Comparison of ENCODE assay signal across 16 cellular contexts in genomic region chrX:129779086-129779672, GRCh38. TPM values are rescaled to one million over a fixed set of nuclear protein-coding genes. Genes with fewer than 3 reads are reported as not detected.
DNase-seq lines count a peak whose midpoint lies in the region; ATAC-seq and TF ChIP-seq lines count a peak whose summit lies in the region.
"Had no signal": no experiment of that assay in that cellular context is flagged by ENCODE, and none has a peak within 500 bp of the region (broad histone marks: within the 10 kb centered on the region; RNA-seq: fewer than 3 reads in every experiment).

No MANE protein-coding gene starts in this region.

- no peaks in the 10 kb centered on the region for H3K9me3 Mint-ChIP-seq in activated naive CD8-positive, alpha-beta T cell treated with anti-CD3 and anti-CD28 coated beads, Interleukin-2, amount 10 ng/mL, durations not matched to agents 7 days and 5 days

- H3K27me3 ChIP-seq in DND-41 (ENCODE audit: insufficient read depth, low read length, poor library complexity) = no peaks in the 10 kb centered on the region
- no peaks in the 10 kb centered on the region for H3K27me3 ChIP-seq in neutrophil
- H3K27me3 ChIP-seq: left lung, tibial artery had no signal

- in situ Hi-C loops in ACHN (cut with HindIII; ENCODE audit: low pct_ligation_motif_present, low pct_unique_long_range_greater_than_20kb, low sequenced_read_pairs) = no loop called here

- DNase-seq in DND-41 (no peak), sciatic nerve (ENCODE audit: low spot score) (no peak), retina (no peak), ACHN (no peak)
- DNase-seq in Jurkat, Clone E6-1 (ENCODE audit: low read depth, low spot score) = no peak
- DNase-seq in activated naive CD8-positive, alpha-beta T cell treated with anti-CD3 and anti-CD28 coated beads, Interleukin-2, amount 10 ng/mL, durations not matched to agents 7 days and 5 days = no peak
- DNase-seq: Calu3, erythroblast, NCI-H1694 treated with DMSO at 0.1 percent for 48 hours, NCI-H524 treated with DMSO at 0.1 percent for 48 hours had no signal

- no peaks in the 10 kb centered on the region for H3K9me3 ChIP-seq in DND-41 (ENCODE audit: insufficient read depth, low read length, severe bottlenecking)
- no peaks in the 10 kb centered on the region for H3K9me3 ChIP-seq in neutrophil
- H3K9me3 ChIP-seq: left lung, tibial artery had no signal

- H3K4me1 ChIP-seq in DND-41 (ENCODE audit: insufficient read depth, low read length) = peaks cover 76% of the 10 kb centered on the region
- peaks cover 81 to 82% of the 10 kb centered on the region in 2 experiments for H3K4me1 ChIP-seq in neutrophil (ENCODE audit: control insufficient read depth in 1 of 2, insufficient read depth in 1 of 2, low read depth in 1 of 2, low read length in 1 of 2)
- H3K4me1 ChIP-seq: tibial artery had no signal

- H3K27ac Mint-ChIP-seq in activated naive CD8-positive, alpha-beta T cell treated with anti-CD3 and anti-CD28 coated beads, Interleukin-2, amount 10 ng/mL, durations not matched to agents 7 days and 5 days = peak overlapping the region; percentile 94

- H3K36me3 Mint-ChIP-seq in activated naive CD8-positive, alpha-beta T cell treated with anti-CD3 and anti-CD28 coated beads, Interleukin-2, amount 10 ng/mL, durations not matched to agents 7 days and 5 days = peaks cover 36% of the 10 kb centered on the region

- H2AFZ ChIP-seq in DND-41 (ENCODE audit: low read depth, low read length) = no peak overlapping the region

- peak overlapping the region; percentile 89 for H3K4me3 Mint-ChIP-seq in activated naive CD8-positive, alpha-beta T cell treated with anti-CD3 and anti-CD28 coated beads, Interleukin-2, amount 10 ng/mL, durations not matched to agents 7 days and 5 days

- peak overlapping the region; percentile 65 to 87; a peak in 3 of 4 replicates for H3K4me3 ChIP-seq in DND-41 (ENCODE audit: low read depth in 1 of 2, low read length in 2 of 2)
- peak overlapping the region; percentile 82 for H3K4me3 ChIP-seq in Jurkat, Clone E6-1 (ENCODE audit: low read length)
- peak overlapping the region; percentile 71 to 93 for H3K4me3 ChIP-seq in neutrophil (ENCODE audit: low read depth in 1 of 2, low read length in 1 of 2)
- H3K4me3 ChIP-seq: smooth muscle cell had no signal

- TF ChIP-seq CTCF in DND-41 (IDR thresholded peaks at IDR 0.05; ENCODE audit: borderline replicate concordance, extremely low read depth, low read length, poor library complexity, severe bottlenecking) = no peak
- no peak for TF ChIP-seq CTCF in neutrophil (IDR thresholded peaks at IDR 0.05)

- ATAC-seq in DND-41 (ENCODE audit: insufficient read depth, low read depth) = no peak
- no peak for ATAC-seq in activated naive CD8-positive, alpha-beta T cell treated with anti-CD3 and anti-CD28 coated beads, Interleukin-2, amount 10 ng/mL, durations not matched to agents 7 days and 5 days (ENCODE audit: low read depth)
- no peak for ATAC-seq in sciatic nerve
- no peak for ATAC-seq in GM18873 (IDR thresholded peaks at IDR 0.05; ENCODE audit: low FRiP score, unreplicated experiment)

- H3K27ac ChIP-seq in DND-41 (ENCODE audit: low read length) (peak overlapping the region; percentile 99), neutrophil (peak overlapping the region; percentile 99)
- H3K27ac ChIP-seq: tibial artery, VCaP had no signal

- POLR2A ChIA-PET in activated naive CD8-positive, alpha-beta T cell treated with anti-CD3 and anti-CD28 coated beads, Interleukin-2, amount 10 ng/mL, durations not matched to agents 7 days and 5 days (lab: Charles Lee) = interaction anchor here (0.8 to 8.2 kb wide), 8 partner anchors 9 to 392 kb away, joined by 3 to 155 read pairs (median 18); partner anchors contain the start of gene UTP14A

- H3K36me3 ChIP-seq in DND-41 (ENCODE audit: insufficient read depth, low read length) (peaks cover 41% of the 10 kb centered on the region), neutrophil (peaks cover 17% of the 10 kb centered on the region)
- H3K36me3 ChIP-seq: left lung, tibial artery had no signal

- peaks cover 83% of the 10 kb centered on the region for H3K79me2 ChIP-seq in DND-41 (ENCODE audit: insufficient read depth, low read length)

- peak overlapping the region; percentile 92 for H3K4me2 ChIP-seq in DND-41 (ENCODE audit: insufficient read depth, low read length)
- H3K4me2 ChIP-seq: smooth muscle cell had no signal

- no peaks in the 10 kb centered on the region for H3K27me3 Mint-ChIP-seq in activated naive CD8-positive, alpha-beta T cell treated with anti-CD3 and anti-CD28 coated beads, Interleukin-2, amount 10 ng/mL, durations not matched to agents 7 days and 5 days

- peaks cover 43% of the 10 kb centered on the region for H3K4me1 Mint-ChIP-seq in activated naive CD8-positive, alpha-beta T cell treated with anti-CD3 and anti-CD28 coated beads, Interleukin-2, amount 10 ng/mL, durations not matched to agents 7 days and 5 days

- peak overlapping the region; percentile 96 for H3K9ac ChIP-seq in DND-41 (ENCODE audit: low read depth, low read length)

- peaks cover 28% of the 10 kb centered on the region for H4K20me1 ChIP-seq in DND-41 (ENCODE audit: insufficient read depth, low read length)

- intact Hi-C loops in sciatic nerve (cut with DNase I) = no loop called here

RNA-seq across cellular contexts. Expression of gene SASH3, which starts 0.6 kb away (rescaled TPM):
- polyA plus RNA-seq in Jurkat, Clone E6-1 (2012; ENCODE audit: insufficient read depth, insufficient read length) = 127 TPM
- 100 to 1,000 TPM; 239 to 241 TPM for total RNA-seq in activated naive CD8-positive, alpha-beta T cell treated with anti-CD3 and anti-CD28 coated beads, Interleukin-2, amount 10 ng/mL, durations not matched to agents 7 days and 5 days
- 8.6 TPM for total RNA-seq in sciatic nerve
- total RNA-seq: Calu3, smooth muscle cell had no signal
- polyA plus RNA-seq: smooth muscle cell had no signal

RNA-seq across cellular contexts. Expression of gene XPNPEP2, which starts 40.4 kb away (rescaled TPM):
- polyA plus RNA-seq in Jurkat, Clone E6-1 (2012; ENCODE audit: insufficient read depth, insufficient read length) = 0.44 TPM
- total RNA-seq in activated naive CD8-positive, alpha-beta T cell treated with anti-CD3 and anti-CD28 coated beads, Interleukin-2, amount 10 ng/mL, durations not matched to agents 7 days and 5 days = under 1 TPM; 0.65 to 0.67 TPM
- 6.6 TPM for total RNA-seq in sciatic nerve
- total RNA-seq: Calu3 had no signal

Comparison
In these comparisons a context has a peak if more than half of its experiments do, and no peak if none do; other contexts are left out.
1. RNA of gene SASH3, which starts 0.6 kb away (total RNA-seq): 239 to 241 TPM in activated naive CD8-positive, alpha-beta T cell treated with anti-CD3 and anti-CD28 coated beads, Interleukin-2, amount 10 ng/mL, durations not matched to agents 7 days and 5 days; 8.6 TPM in sciatic nerve (single experiment); every median in the first group is over 10 times any median in the second.
2. Peak in every context shown above with its lines, with median percentiles within 50 percentile points of each other: H3K4me3 ChIP-seq.